Comparison of ENCODE assay signal across 9 cellular contexts in the genomic region with DNA sequence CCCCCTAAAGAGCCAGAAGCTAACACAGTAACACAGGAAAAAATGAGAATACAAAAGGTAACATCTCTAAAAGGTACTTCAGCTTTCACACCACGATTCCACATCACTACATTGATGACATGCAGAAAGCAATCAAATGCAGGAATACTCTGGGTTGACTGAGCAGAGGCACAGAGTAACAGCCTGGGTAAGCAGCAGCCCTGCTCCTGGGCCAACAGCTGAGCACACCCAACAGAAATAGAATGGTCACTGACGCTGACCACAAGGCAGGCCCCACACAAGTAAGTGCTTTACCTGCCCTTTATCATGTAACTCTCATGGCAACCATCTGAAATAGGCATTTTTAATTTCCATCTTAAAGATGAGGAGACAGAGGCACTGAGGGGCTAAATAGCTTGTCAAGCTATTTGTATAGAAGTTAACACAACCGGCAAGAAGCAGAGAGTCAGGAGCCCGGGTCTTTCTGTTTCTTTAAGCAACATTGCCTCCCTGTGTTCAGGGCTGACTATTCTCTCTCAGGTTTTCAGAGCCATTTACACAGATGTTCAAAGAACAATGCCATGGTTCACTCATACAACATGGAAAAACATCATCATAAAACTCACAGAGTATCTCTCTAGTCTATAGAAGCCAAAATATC.
A peak's percentile ranks its signal among the peaks of the same experiment; 100 is the strongest.
DNase-seq lines count a peak whose midpoint lies in the region; ATAC-seq and TF ChIP-seq lines count a peak whose summit lies in the region.
"Had no signal": no experiment of that assay in that cellular context is flagged by ENCODE, and none has a peak within 500 bp of the region (broad histone marks: within the 10 kb centered on the region; RNA-seq: fewer than 3 reads in every experiment).

No MANE protein-coding gene starts in this region.

- no peak for TF ChIP-seq POLR2A in body of pancreas (IDR thresholded peaks at IDR 0.05)
- TF ChIP-seq POLR2A in transverse colon (IDR thresholded peaks at IDR 0.05): no peak

- H3K36me3 ChIP-seq in PC-3 (ENCODE audit: low read depth, low read length) (no peaks in the 10 kb centered on the region), body of pancreas (replicated peaks in 1 of 2; ENCODE audit: insufficient read depth in 1 of 2, low read depth in 2 of 2) (no peaks in the 10 kb centered on the region), transverse colon (no peaks in the 10 kb centered on the region)

- TF ChIP-seq CTCF in PC-3 (conservative IDR thresholded peaks at IDR 0.05; ENCODE audit: low read depth, low read length) (peak; percentile 76), body of pancreas (IDR thresholded peaks at IDR 0.05) (peak in 4 of 7 experiments; percentile 17 to 42 (median 29)), transverse colon (IDR thresholded peaks at IDR 0.05) (peak in 3 of 5 experiments; percentile 11 to 32 (median 12))

- H3F3A ChIP-seq in PC-3 (ENCODE audit: low read length, unreplicated experiment): peaks cover 9% of the 10 kb centered on the region

- H3K27ac ChIP-seq in PC-3 (ENCODE audit: low read length): peak overlapping the region; percentile 79
- no peak overlapping the region for H3K27ac ChIP-seq in body of pancreas
- H3K27ac ChIP-seq in transverse colon: no peak overlapping the region
- H3K27ac ChIP-seq: HL-60 had no signal

- no peak overlapping the region for H3K4me3 ChIP-seq in PC-3 (ENCODE audit: low read length)
- no peak overlapping the region for H3K4me3 ChIP-seq in body of pancreas
- H3K4me3 ChIP-seq in transverse colon: no peak overlapping the region

- H3K9ac ChIP-seq in PC-3 (ENCODE audit: low read length): peak overlapping the region; percentile 18; the same call in 1 of the 2 replicates

- H3K4me1 ChIP-seq in PC-3 (ENCODE audit: insufficient read depth, low read length) (peaks cover 26% of the 10 kb centered on the region), body of pancreas (no peaks in the 10 kb centered on the region), transverse colon (no peaks in the 10 kb centered on the region)

- H3K27me3 ChIP-seq in PC-3 (ENCODE audit: low read length) (no peaks in the 10 kb centered on the region), body of pancreas (no peaks in the 10 kb centered on the region), transverse colon (no peaks in the 10 kb centered on the region)

- TF ChIP-seq EP300 in transverse colon (IDR thresholded peaks at IDR 0.05; ENCODE audit: low read depth): no peak

- no TSS peak for BruUV-seq in PC-3 (replicated peaks; lab: Mats Ljungman, UMichigan)

- no peaks in the 10 kb centered on the region for H4K20me1 ChIP-seq in PC-3 (ENCODE audit: low read length)

- POLR2A ChIA-PET in PC-3 (lab: Charles Lee; ENCODE audit: unreplicated experiment): interaction anchor here (0.6 to 1.2 kb wide), 4 partner anchors 50 to 574 kb away, joined by 3 to 13 read pairs (median 6); no protein-coding TSS in a partner anchor

- ATAC-seq in PC-3 (peak; percentile 88), body of pancreas (no peak), left lobe of liver (peak; percentile 56), GM21360 (IDR thresholded peaks at IDR 0.05; ENCODE audit: unreplicated experiment) (no peak), GM21723 (IDR thresholded peaks at IDR 0.05; ENCODE audit: unreplicated experiment) (no peak)

- H3K9me3 ChIP-seq in PC-3 (ENCODE audit: low read length) (no peaks in the 10 kb centered on the region), body of pancreas (no peaks in the 10 kb centered on the region), transverse colon (no peaks in the 10 kb centered on the region)

- intact Hi-C loops in PC-3 (cut with micrococcal nuclease): loop anchor here (1.0 to 10.0 kb wide), 5 partner anchors 49 to 552 kb away; no protein-coding TSS in a partner anchor
- intact Hi-C loops in body of pancreas (cut with DNase I): no loop called here
- intact Hi-C loops in transverse colon (cut with DNase I; ENCODE audit: low total_unique reads): no loop called here

- H3K4me2 ChIP-seq in PC-3 (ENCODE audit: low read length): peak overlapping the region; percentile 57

- peak; percentile 14 to 20 for DNase-seq in AML-193 (lab: John Stamatoyannopoulos, UW)
- DNase-seq in H4 (ENCODE audit: low spot score): peak; percentile 57
- peak; percentile 79 for DNase-seq in PC-3
- DNase-seq in body of pancreas: peak in 2 of 4 donors; percentile 7 to 17
- DNase-seq in left lobe of liver (ENCODE audit: low spot score): no peak
- peak; percentile 13 for DNase-seq in transverse colon

- no peak overlapping the region for H2AFZ ChIP-seq in PC-3 (ENCODE audit: low read length)

- CTCF ChIA-PET in PC-3 (lab: Charles Lee): interaction anchor here (0.5 to 2.2 kb wide), 12 partner anchors 10 to 575 kb away, joined by 3 to 16 read pairs (median 4); no protein-coding TSS in a partner anchor

- 25 to 34% methylated on average over 3 to 4 of the region's 4 CpGs for WGBS in body of pancreas, 2 donors
- 0 to 32% methylated on average over 1 to 4 of the region's 4 CpGs for WGBS in transverse colon (ENCODE audit: low coverage in 1 of 2), 2 donors

- no peaks in the 10 kb centered on the region for H3K9me2 ChIP-seq in PC-3 (replicated peaks; ENCODE audit: low read length)

- in situ Hi-C loops in transverse colon (cut with MboI; ENCODE audit: low pct_ligation_motif_present in 1 of 4, low pct_unique_long_range_greater_than_20kb in 1 of 4, low sequenced_read_pairs in 3 of 4): loop anchor here in 2 of 4 donors (25.0 kb wide), 3 partner anchors 89 to 1064 kb away; no protein-coding TSS in a partner anchor

- H3K79me2 ChIP-seq in PC-3 (ENCODE audit: low read length): no peaks in the 10 kb centered on the region

Comparison
In these comparisons a context has a peak if more than half of its experiments do, and no peak if none do; other contexts are left out.
1. ATAC-seq: peak in PC-3 (single experiment) and left lobe of liver (single experiment); none in body of pancreas (single experiment), GM21360 (single experiment) and GM21723 (single experiment).
2. CTCF ChIP-seq: peak in every context shown above with its lines; median percentile 76 in PC-3; 29 in body of pancreas; 12 in transverse colon.